In the genomic region with DNA sequence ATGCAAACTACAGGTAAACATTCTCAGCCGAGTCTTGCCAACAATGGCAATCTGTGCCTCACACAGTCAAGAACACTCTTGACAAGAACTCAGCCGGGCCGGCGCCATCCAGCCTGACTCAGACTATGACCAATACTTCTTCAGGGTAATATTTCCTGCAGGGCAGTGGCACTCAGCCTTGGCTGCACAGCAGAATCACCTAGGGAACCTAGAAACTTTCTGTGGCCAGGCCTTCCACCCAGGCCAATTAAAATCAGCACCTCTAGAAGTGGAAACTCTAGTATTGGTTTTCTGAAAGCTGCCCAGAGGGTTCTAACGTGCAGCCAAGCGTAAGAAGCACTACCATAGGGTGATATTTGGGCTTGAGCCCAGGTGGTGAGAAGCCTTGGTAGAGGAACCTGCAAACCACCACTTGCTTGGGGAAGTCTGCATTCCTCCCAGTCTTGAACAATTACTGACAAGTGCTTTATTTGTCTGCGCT, we compare ENCODE assay signal across 1 cellular context.
TF ChIP-seq lines count a peak whose summit lies in the region.

No MANE protein-coding gene starts in this region.

TF ChIP-seq in HepG2, 621 proteins besides CTCF, POLR2A, EP300 and RAD21 (continued from another document):
- TF ChIP-seq GATA4 (IDR thresholded peaks at IDR 0.05; ENCODE audit: borderline replicate concordance, low read depth): no peak
- TF ChIP-seq SIN3B (IDR thresholded peaks at IDR 0.05; ENCODE audit: low read length): no peak
- TF ChIP-seq, protein P1, sequence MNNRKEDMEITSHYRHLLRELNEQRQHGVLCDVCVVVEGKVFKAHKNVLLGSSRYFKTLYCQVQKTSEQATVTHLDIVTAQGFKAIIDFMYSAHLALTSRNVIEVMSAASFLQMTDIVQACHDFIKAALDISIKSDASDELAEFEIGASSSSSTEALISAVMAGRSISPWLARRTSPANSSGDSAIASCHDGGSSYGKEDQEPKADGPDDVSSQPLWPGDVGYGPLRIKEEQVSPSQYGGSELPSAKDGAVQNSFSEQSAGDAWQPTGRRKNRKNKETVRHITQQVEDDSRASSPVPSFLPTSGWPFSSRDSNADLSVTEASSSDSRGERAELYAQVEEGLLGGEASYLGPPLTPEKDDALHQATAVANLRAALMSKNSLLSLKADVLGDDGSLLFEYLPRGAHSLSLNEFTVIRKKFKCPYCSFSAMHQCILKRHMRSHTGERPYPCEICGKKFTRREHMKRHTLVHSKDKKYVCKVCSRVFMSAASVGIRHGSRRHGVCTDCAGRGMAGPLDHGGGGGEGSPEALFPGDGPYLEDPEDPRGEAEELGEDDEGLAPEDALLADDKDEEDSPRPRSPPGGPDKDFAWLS (CRISPR knock-in tag; IDR thresholded peaks at IDR 0.05; ENCODE audit: borderline replicate concordance): no peak
- TF ChIP-seq, protein P2, sequence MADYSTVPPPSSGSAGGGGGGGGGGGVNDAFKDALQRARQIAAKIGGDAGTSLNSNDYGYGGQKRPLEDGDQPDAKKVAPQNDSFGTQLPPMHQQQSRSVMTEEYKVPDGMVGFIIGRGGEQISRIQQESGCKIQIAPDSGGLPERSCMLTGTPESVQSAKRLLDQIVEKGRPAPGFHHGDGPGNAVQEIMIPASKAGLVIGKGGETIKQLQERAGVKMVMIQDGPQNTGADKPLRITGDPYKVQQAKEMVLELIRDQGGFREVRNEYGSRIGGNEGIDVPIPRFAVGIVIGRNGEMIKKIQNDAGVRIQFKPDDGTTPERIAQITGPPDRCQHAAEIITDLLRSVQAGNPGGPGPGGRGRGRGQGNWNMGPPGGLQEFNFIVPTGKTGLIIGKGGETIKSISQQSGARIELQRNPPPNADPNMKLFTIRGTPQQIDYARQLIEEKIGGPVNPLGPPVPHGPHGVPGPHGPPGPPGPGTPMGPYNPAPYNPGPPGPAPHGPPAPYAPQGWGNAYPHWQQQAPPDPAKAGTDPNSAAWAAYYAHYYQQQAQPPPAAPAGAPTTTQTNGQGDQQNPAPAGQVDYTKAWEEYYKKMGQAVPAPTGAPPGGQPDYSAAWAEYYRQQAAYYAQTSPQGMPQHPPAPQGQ (CRISPR knock-in tag; IDR thresholded peaks at IDR 0.05; ENCODE audit: borderline replicate concordance): no peak
- TF ChIP-seq FOSL2 (CRISPR knock-in tag; IDR thresholded peaks at IDR 0.05): no peak
- no peak for TF ChIP-seq ZBTB42 (CRISPR knock-in tag; IDR thresholded peaks at IDR 0.05)
- TF ChIP-seq CAMTA2 (CRISPR knock-in tag; IDR thresholded peaks at IDR 0.05; ENCODE audit: borderline replicate concordance): no peak
- no peak for TF ChIP-seq SP2 (CRISPR knock-in tag; IDR thresholded peaks at IDR 0.05)
- TF ChIP-seq, protein P3, sequence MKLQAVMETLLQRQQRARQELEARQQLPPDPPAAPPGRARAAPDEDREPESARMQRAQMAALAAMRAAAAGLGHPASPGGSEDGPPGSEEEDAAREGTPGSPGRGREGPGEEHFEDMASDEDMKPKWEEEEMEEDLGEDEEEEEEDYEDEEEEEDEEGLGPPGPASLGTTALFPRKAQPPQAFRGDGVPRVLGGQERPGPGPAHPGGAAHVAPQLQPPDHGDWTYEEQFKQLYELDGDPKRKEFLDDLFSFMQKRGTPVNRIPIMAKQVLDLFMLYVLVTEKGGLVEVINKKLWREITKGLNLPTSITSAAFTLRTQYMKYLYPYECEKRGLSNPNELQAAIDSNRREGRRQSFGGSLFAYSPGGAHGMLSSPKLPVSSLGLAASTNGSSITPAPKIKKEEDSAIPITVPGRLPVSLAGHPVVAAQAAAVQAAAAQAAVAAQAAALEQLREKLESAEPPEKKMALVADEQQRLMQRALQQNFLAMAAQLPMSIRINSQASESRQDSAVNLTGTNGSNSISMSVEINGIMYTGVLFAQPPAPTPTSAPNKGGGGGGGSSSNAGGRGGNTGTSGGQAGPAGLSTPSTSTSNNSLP (IDR thresholded peaks at IDR 0.05; ENCODE audit: low read depth, low read length): no peak
- no peak for TF ChIP-seq ZNF121 (CRISPR knock-in tag; IDR thresholded peaks at IDR 0.05)
